ENCODE assay signal across 14 cellular contexts in genomic region chr19:17677002-17677401, GRCh38. TPM values are rescaled to one million over a fixed set of nuclear protein-coding genes. Genes with fewer than 3 reads are reported as not detected.
DNase-seq lines count a peak whose midpoint lies in the region; TF ChIP-seq lines count a peak whose summit lies in the region.
"Had no signal": no experiment of that assay in that cellular context is flagged by ENCODE, and none has a peak within 500 bp of the region (broad histone marks: within the 10 kb centered on the region; RNA-seq: fewer than 3 reads in every experiment).

No MANE protein-coding gene starts in this region.

- intact Hi-C loops in A673 (cut with micrococcal nuclease; ENCODE audit: unreplicated experiment) (no loop called here), posterior vena cava (cut with DNase I) (no loop called here), dorsolateral prefrontal cortex (cut with DNase I) (no loop called here)

- in situ Hi-C loops in G401 (cut with HindIII; ENCODE audit: low sequenced_read_pairs) (no loop called here), brain microvascular endothelial cell (cut with HindIII; ENCODE audit: low pct_ligation_motif_present, low sequenced_read_pairs) (no loop called here)

- TF ChIP-seq CTCF in A673 (conservative IDR thresholded peaks at IDR 0.05; ENCODE audit: low read depth, low read length) (0 out of 2 replicates have a peak, but pooled peaks have one; percentile 25), NB4 (IDR thresholded peaks at IDR 0.05; ENCODE audit: low read depth, low read length) (peak; percentile 3), brain microvascular endothelial cell (IDR thresholded peaks at IDR 0.05; ENCODE audit: low read depth, low read length, missing control alignments) (peak; percentile 42), dorsolateral prefrontal cortex (IDR thresholded peaks at IDR 0.05 in 54 of 56, conservative IDR thresholded peaks at IDR 0.05 in 2 of 56; ENCODE audit: low read depth in 1 of 56, partially characterized antibody in 56 of 56) (no peak)

- H3K9me3 ChIP-seq in A673 (ENCODE audit: low read depth, low read length, poor library complexity, severe bottlenecking) = no peaks in the 10 kb centered on the region
- H3K9me3 ChIP-seq: right atrium auricular region had no signal

- BruUV-seq in A673 (replicated peaks; lab: Mats Ljungman, UMichigan) = no TSS peak

- H3K27me3 ChIP-seq in A673 (replicated peaks; ENCODE audit: insufficient read depth, low read depth, low read length, poor library complexity) (no peaks in the 10 kb centered on the region), brain microvascular endothelial cell (replicated peaks) (no peaks in the 10 kb centered on the region), dorsolateral prefrontal cortex (peaks cover 0 to 20% (median 0%) of the 10 kb centered on the region in 45 donors)
- H3K27me3 ChIP-seq: right atrium auricular region had no signal

- CTCF ChIA-PET in A673 (lab: Charles Lee) = no interaction called here

- no peak for DNase-seq in A673 (ENCODE audit: low spot score)
- DNase-seq in G401 (ENCODE audit: low spot score) = peak; percentile 40
- no peak for DNase-seq in NB4 (ENCODE audit: low read depth)
- DNase-seq in brain microvascular endothelial cell = no peak
- DNase-seq in NOMO-1 treated with DMSO at 0.1 percent for 48 hours (lab: John Stamatoyannopoulos, UW; ENCODE audit: unreplicated experiment) = no peak
- no peak for DNase-seq in DMS 273 treated with DMSO at 0.1 percent for 48 hours (lab: John Stamatoyannopoulos, UW)
- no peak for DNase-seq in posterior vena cava (ENCODE audit: low spot score)
- DNase-seq in dorsolateral prefrontal cortex = no peak
- DNase-seq: activated gamma-delta T cell; CD4-positive, alpha-beta T cell; GOT3; NCI-H2081 treated with DMSO at 0.1 percent for 48 hours; Right ventricle myocardium superior had no signal

- no peak for TF ChIP-seq POLR2A in NB4 (IDR thresholded peaks at IDR 0.05; ENCODE audit: extremely low read depth, insufficient read length)

- H3K36me3 ChIP-seq in A673 (ENCODE audit: insufficient read depth, low read length, poor library complexity, severe bottlenecking) (no peaks in the 10 kb centered on the region), brain microvascular endothelial cell (replicated peaks) (no peaks in the 10 kb centered on the region)
- H3K36me3 ChIP-seq: right atrium auricular region had no signal

- POLR2A ChIA-PET in A673 (lab: Charles Lee; ENCODE audit: low non-redundant PET) = no interaction called here

- no peak overlapping the region for H3K27ac ChIP-seq in A673 (ENCODE audit: low read depth, low read length, poor library complexity, severe bottlenecking)
- H3K27ac ChIP-seq in brain microvascular endothelial cell = no peak overlapping the region
- H3K27ac ChIP-seq in dorsolateral prefrontal cortex = peak overlapping the region in 27 of 59 donors; percentile 1 to 92 (median 48)
- H3K27ac ChIP-seq: right atrium auricular region had no signal

- H3K4me1 ChIP-seq in A673 (ENCODE audit: insufficient read depth, low read length, poor library complexity, severe bottlenecking) = peaks cover 5% of the 10 kb centered on the region

- H3K4me3 ChIP-seq in A673 (ENCODE audit: low read depth, low read length, poor library complexity, severe bottlenecking) = no peak overlapping the region
- H3K4me3 ChIP-seq in NB4 (ENCODE audit: low read depth, low read length) = no peak overlapping the region
- H3K4me3 ChIP-seq in brain microvascular endothelial cell (ENCODE audit: low read depth, low read length) = no peak overlapping the region
- no peak overlapping the region for H3K4me3 ChIP-seq in dorsolateral prefrontal cortex
- H3K4me3 ChIP-seq: right atrium auricular region had no signal

RNA-seq across cellular contexts. Expression of gene UNC13A, which starts 11.2 kb away (rescaled TPM):
- total RNA-seq in A673 (2021) (5.8 and 6.8 TPM in 2 replicates), posterior vena cava (under 1 TPM; 0.14 to 0.60 TPM), dorsolateral prefrontal cortex (100 to 1,000 TPM in 114 of 120 experiments, 10 to 100 TPM in 6; 49.4 to 256 (median 166) TPM)
- 7.0 and 11.4 TPM in 2 replicates for total RNA-seq in G401 (2014; rRNA removed; shearing (Covaris generic))

RNA-seq across cellular contexts. Expression of gene MAP1S, which starts 42.3 kb away (rescaled TPM):
- total RNA-seq in A673 (2021) = 79.1 and 87.3 TPM in 2 replicates
- total RNA-seq in G401 (2014; rRNA removed; shearing (Covaris generic)) = 41.7 and 48.4 TPM in 2 replicates
- total RNA-seq in posterior vena cava = 10 to 100 TPM; 50.8 to 57.0 TPM
- total RNA-seq in dorsolateral prefrontal cortex = 100 to 1,000 TPM in 116 of 120 experiments, 10 to 100 TPM in 4; 88.0 to 219 (median 156) TPM

Comparison
In these comparisons a context has a peak if more than half of its experiments do, and no peak if none do; other contexts are left out.
1. CTCF ChIP-seq: peak in A673 (single experiment), NB4 (single experiment) and brain microvascular endothelial cell (single experiment); none in dorsolateral prefrontal cortex (0 of 56).